ENCODE assay signal across 8 cellular contexts in the genomic region with DNA sequence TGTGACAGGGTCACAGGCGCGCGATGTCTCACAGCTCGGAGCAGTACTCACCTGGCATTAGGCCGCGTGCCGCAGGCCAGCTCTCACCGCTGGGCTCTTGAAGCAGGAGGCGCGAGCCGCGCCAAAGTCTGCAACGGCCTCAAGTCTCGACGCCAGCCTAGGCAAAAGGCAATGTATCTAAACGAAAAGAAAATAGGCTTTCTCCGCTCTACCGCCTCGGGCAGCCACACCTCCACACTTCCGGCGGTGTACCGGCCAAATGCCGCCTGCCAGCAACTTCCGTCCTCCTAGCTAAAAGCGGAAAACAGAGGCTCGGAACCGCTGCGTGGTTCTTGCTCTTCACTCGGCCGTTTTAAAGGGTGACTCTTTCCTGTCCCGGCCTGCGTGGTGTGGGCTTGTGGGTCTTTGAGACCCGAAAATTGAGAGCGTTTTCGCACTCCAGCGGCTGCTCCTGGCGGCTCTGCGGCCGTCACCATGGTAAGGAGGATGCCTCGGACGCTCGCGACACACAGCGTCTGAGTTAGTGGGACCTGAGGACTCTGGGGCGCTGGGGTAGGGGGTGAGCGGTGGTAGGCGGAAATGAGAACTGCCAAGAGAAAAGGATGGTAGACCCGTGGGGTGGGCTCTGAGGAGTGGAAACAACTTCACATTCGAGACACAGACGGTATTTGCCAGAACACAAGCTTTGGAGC. TPM values are rescaled to one million over a fixed set of nuclear protein-coding genes. Genes with fewer than 3 reads are reported as not detected.
DNase-seq lines count a peak whose midpoint lies in the region; ATAC-seq and TF ChIP-seq lines count a peak whose summit lies in the region.

Gene GFM2, minus strand, starts transcription at position 231 of the 692 bp plus-strand sequence. CDS start 3,375 bp downstream, outside the sequence.
Gene NSA2, plus strand, starts transcription at position 363 of the 692 bp plus-strand sequence. Its CDS starts 112 bp downstream, at position 475.

- peaks cover 5% of the 10 kb centered on the region for H3K36me3 ChIP-seq in thymus (ENCODE audit: control insufficient read depth, insufficient read depth)

- under 1% methylated on average over 50 of the region's 50 CpGs for WGBS in thymus

- peak within 1 kb of the TSS; percentile 98 for H3K27ac Mint-ChIP-seq in activated naive CD8-positive, alpha-beta T cell treated with anti-CD3 and anti-CD28 coated beads for 36 hours
- H3K27ac Mint-ChIP-seq in glutamatergic neuron (ENCODE audit: unreplicated experiment) (peak within 1 kb of the TSS; percentile 69), osteocyte (ENCODE audit: unreplicated experiment) (peak within 1 kb of the TSS; percentile 98)

- peak within 1 kb of the TSS; percentile 77 for H3K27ac ChIP-seq in thymus (ENCODE audit: low read depth)

- H3K4me1 ChIP-seq in thymus (ENCODE audit: control insufficient read depth, insufficient read depth, low read length), result peaks cover 9% of the 10 kb centered on the region

- peaks cover 14% of the 10 kb centered on the region for H3K36me3 Mint-ChIP-seq in activated naive CD8-positive, alpha-beta T cell treated with anti-CD3 and anti-CD28 coated beads for 36 hours
- H3K36me3 Mint-ChIP-seq in glutamatergic neuron (ENCODE audit: unreplicated experiment) (no peaks in the 10 kb centered on the region), osteocyte (ENCODE audit: unreplicated experiment) (peaks cover 22% of the 10 kb centered on the region)

- no peaks in the 10 kb centered on the region for H3K9me3 ChIP-seq in thymus (ENCODE audit: control insufficient read depth)

- TF ChIP-seq CTCF in GM10248 (IDR thresholded peaks at IDR 0.05; ENCODE audit: control extremely low read depth, extremely low read depth, low read depth, missing control alignments) (no peak), glutamatergic neuron (IDR thresholded peaks at IDR 0.05; ENCODE audit: partially characterized antibody, unreplicated experiment) (no peak), osteocyte (IDR thresholded peaks at IDR 0.05) (no peak)

- peaks cover 29% of the 10 kb centered on the region for H3K4me1 Mint-ChIP-seq in activated naive CD8-positive, alpha-beta T cell treated with anti-CD3 and anti-CD28 coated beads for 36 hours
- H3K4me1 Mint-ChIP-seq in glutamatergic neuron (ENCODE audit: low read depth, unreplicated experiment), result peaks cover 4% of the 10 kb centered on the region
- H3K4me1 Mint-ChIP-seq in osteocyte (ENCODE audit: unreplicated experiment), result peaks cover 25% of the 10 kb centered on the region

- H3K27me3 ChIP-seq in thymus (ENCODE audit: control insufficient read depth, insufficient read depth), result no peaks in the 10 kb centered on the region

- POLR2A ChIA-PET in GM10248 (lab: Yijun Ruan, JAX), result no interaction called here

- CTCF ChIA-PET in GM10248 (lab: Yijun Ruan, JAX), result interaction anchor here (0.9 to 1.8 kb wide), 10 partner anchors 8 to 30 kb away, joined by 3 to 7 read pairs (median 4); no protein-coding TSS in a partner anchor

- peak; percentile 86 for ATAC-seq in HG02623 (IDR thresholded peaks at IDR 0.05; ENCODE audit: unreplicated experiment)

- peak within 1 kb of the TSS; percentile 75 for H3K4me3 ChIP-seq in thymus (ENCODE audit: low read length)

- H3K4me3 Mint-ChIP-seq in activated naive CD8-positive, alpha-beta T cell treated with anti-CD3 and anti-CD28 coated beads for 36 hours, result peak within 1 kb of the TSS; percentile 99
- H3K4me3 Mint-ChIP-seq in glutamatergic neuron (ENCODE audit: unreplicated experiment) (peak within 1 kb of the TSS; percentile 95), osteocyte (ENCODE audit: unreplicated experiment) (peak within 1 kb of the TSS; percentile 100)

- H3K27me3 Mint-ChIP-seq in activated naive CD8-positive, alpha-beta T cell treated with anti-CD3 and anti-CD28 coated beads for 36 hours, result no peaks in the 10 kb centered on the region
- H3K27me3 Mint-ChIP-seq in glutamatergic neuron (ENCODE audit: unreplicated experiment) (no peaks in the 10 kb centered on the region), osteocyte (ENCODE audit: unreplicated experiment) (no peaks in the 10 kb centered on the region)

- no peaks in the 10 kb centered on the region for H3K9me3 Mint-ChIP-seq in activated naive CD8-positive, alpha-beta T cell treated with anti-CD3 and anti-CD28 coated beads for 36 hours
- H3K9me3 Mint-ChIP-seq in glutamatergic neuron (ENCODE audit: unreplicated experiment) (no peaks in the 10 kb centered on the region), osteocyte (ENCODE audit: unreplicated experiment) (no peaks in the 10 kb centered on the region)

- DNase-seq in GM10248 (ENCODE audit: extremely low spot score) (peak; percentile 86), NCI-H1105 (lab: John Stamatoyannopoulos, UW) (peak; percentile 80), SKM-1 treated with dmso at 0.1 percent for 144 hours (lab: John Stamatoyannopoulos, UW; ENCODE audit: unreplicated experiment) (peak; percentile 84), glutamatergic neuron (peak; percentile 93), osteocyte (ENCODE audit: extremely low spot score, unreplicated experiment) (peak; percentile 95)
- peak; percentile 91 for DNase-seq in activated naive CD8-positive, alpha-beta T cell treated with anti-CD3 and anti-CD28 coated beads for 36 hours

RNA-seq across cellular contexts. Expression of gene GFM2, which starts in this region (rescaled TPM):
- 10 to 100 TPM; 30.9 to 31.2 TPM for total RNA-seq in activated naive CD8-positive, alpha-beta T cell treated with anti-CD3 and anti-CD28 coated beads for 36 hours
- total RNA-seq in glutamatergic neuron (ENCODE audit: unreplicated experiment) (44.8 TPM), osteocyte (20.6 and 21.6 TPM in 2 replicates)
- polyA plus RNA-seq in thymus, result 37.2 TPM

RNA-seq across cellular contexts. Expression of gene NSA2, which starts in this region (rescaled TPM):
- total RNA-seq in activated naive CD8-positive, alpha-beta T cell treated with anti-CD3 and anti-CD28 coated beads for 36 hours, result 100 to 1,000 TPM; 173 to 193 TPM
- 43.9 TPM for total RNA-seq in glutamatergic neuron (ENCODE audit: unreplicated experiment)
- 62.3 and 66.4 TPM in 2 replicates for total RNA-seq in osteocyte
- 192 TPM for polyA plus RNA-seq in thymus

Comparison
In these comparisons a context has a peak if more than half of its experiments do, and no peak if none do; other contexts are left out.
1. Peak in every context shown above with its lines: DNase-seq, ATAC-seq, H3K4me3 ChIP-seq and H3K27ac ChIP-seq.